ENCODE assay signal across 9 cellular contexts in the genomic region with DNA sequence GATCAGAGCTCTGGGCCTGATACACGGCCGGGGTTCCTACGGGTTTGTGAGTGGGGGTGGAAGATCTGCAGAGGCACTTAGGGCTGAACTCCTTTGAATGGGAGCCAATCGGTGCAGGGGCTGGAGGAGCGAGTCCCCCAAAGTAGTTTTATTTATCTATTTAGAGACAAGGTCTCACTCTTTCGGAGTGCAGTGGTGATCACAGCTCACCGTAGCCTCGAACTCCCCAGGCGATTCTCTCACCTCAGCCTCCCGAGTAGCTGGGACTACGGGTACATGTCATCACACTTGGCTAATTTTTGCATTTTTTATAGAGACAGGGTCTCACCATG. TPM values are rescaled to one million over a fixed set of nuclear protein-coding genes. Genes with fewer than 3 reads are reported as not detected.
DNase-seq lines count a peak whose midpoint lies in the region; ATAC-seq and TF ChIP-seq lines count a peak whose summit lies in the region.
"Had no signal": no experiment of that assay in that cellular context is flagged by ENCODE, and none has a peak within 500 bp of the region (broad histone marks: within the 10 kb centered on the region; RNA-seq: fewer than 3 reads in every experiment).

No MANE protein-coding gene starts in this region.

- no peak overlapping the region for H3K4me3 ChIP-seq in CD8-positive, alpha-beta memory T cell (ENCODE audit: low read length)
- H3K4me3 ChIP-seq in NT2/D1 (ENCODE audit: insufficient read length, low read depth) (no peak overlapping the region), neural progenitor cell (peak overlapping the region; percentile 54)

- H3K79me2 ChIP-seq in neural progenitor cell (ENCODE audit: low read depth) = peaks cover 11% of the 10 kb centered on the region

- no peaks in the 10 kb centered on the region for H3K36me3 Mint-ChIP-seq in CD8-positive, alpha-beta memory T cell
- peaks cover 20% of the 10 kb centered on the region for H3K36me3 Mint-ChIP-seq in dendritic cell treated with granulocyte-macrophage colony-stimulating factor and Interleukin-4, amounts not matched to agents 40 ng/mL and 50 ng/mL, for 4 days (ENCODE audit: low read depth)
- H3K36me3 Mint-ChIP-seq in neural progenitor cell = peaks cover 17% of the 10 kb centered on the region

- peak overlapping the region; percentile 76 to 90 (median 78) for H3K4me3 Mint-ChIP-seq in CD8-positive, alpha-beta memory T cell
- H3K4me3 Mint-ChIP-seq in dendritic cell treated with granulocyte-macrophage colony-stimulating factor and Interleukin-4, amounts not matched to agents 40 ng/mL and 50 ng/mL, for 4 days = peak overlapping the region; percentile 80
- H3K4me3 Mint-ChIP-seq in neural progenitor cell = peak overlapping the region; percentile 97

- POLR2A ChIA-PET in CD8-positive, alpha-beta memory T cell (lab: Charles Lee) = no interaction called here

- peaks cover 8 to 22% of the 10 kb centered on the region in 2 donors for H3K27me3 Mint-ChIP-seq in CD8-positive, alpha-beta memory T cell
- H3K27me3 Mint-ChIP-seq in dendritic cell treated with granulocyte-macrophage colony-stimulating factor and Interleukin-4, amounts not matched to agents 40 ng/mL and 50 ng/mL, for 4 days = peaks cover 43% of the 10 kb centered on the region
- peaks cover 7% of the 10 kb centered on the region for H3K27me3 Mint-ChIP-seq in neural progenitor cell (ENCODE audit: insufficient read depth, low read depth)

- peaks cover 15 to 31% (median 16%) of the 10 kb centered on the region in 3 donors for H3K4me1 Mint-ChIP-seq in CD8-positive, alpha-beta memory T cell
- peaks cover 36% of the 10 kb centered on the region for H3K4me1 Mint-ChIP-seq in dendritic cell treated with granulocyte-macrophage colony-stimulating factor and Interleukin-4, amounts not matched to agents 40 ng/mL and 50 ng/mL, for 4 days (ENCODE audit: low read depth)
- peaks cover 20% of the 10 kb centered on the region for H3K4me1 Mint-ChIP-seq in neural progenitor cell

- H3K27ac Mint-ChIP-seq in CD8-positive, alpha-beta memory T cell = peak overlapping the region in 2 of 8 donors; percentile 60 to 87
- H3K27ac Mint-ChIP-seq in dendritic cell treated with granulocyte-macrophage colony-stimulating factor and Interleukin-4, amounts not matched to agents 40 ng/mL and 50 ng/mL, for 4 days = no peak overlapping the region
- H3K27ac Mint-ChIP-seq in neural progenitor cell = peak overlapping the region; percentile 99

- H3K4me1 ChIP-seq in CD8-positive, alpha-beta memory T cell (ENCODE audit: insufficient read depth, low read length) = peaks cover 26% of the 10 kb centered on the region
- H3K4me1 ChIP-seq in NT2/D1 (ENCODE audit: insufficient read depth, insufficient read length) (peaks cover 10% of the 10 kb centered on the region), neural progenitor cell (peaks cover 4% of the 10 kb centered on the region)

- H3K27me3 ChIP-seq in CD8-positive, alpha-beta memory T cell (ENCODE audit: insufficient read depth, low read length, poor library complexity, severe bottlenecking) = peaks cover 14% of the 10 kb centered on the region
- H3K27me3 ChIP-seq in NT2/D1 (ENCODE audit: insufficient read depth, insufficient read length) = peaks cover 7% of the 10 kb centered on the region
- H3K27me3 ChIP-seq in neural progenitor cell = no peaks in the 10 kb centered on the region

- H3K36me3 ChIP-seq in CD8-positive, alpha-beta memory T cell (ENCODE audit: insufficient read depth, low read length) = no peaks in the 10 kb centered on the region
- H3K36me3 ChIP-seq in NT2/D1 (ENCODE audit: insufficient read depth, insufficient read length, low read length) (peaks cover 24% of the 10 kb centered on the region), neural progenitor cell (peaks cover 6% of the 10 kb centered on the region)
- H3K36me3 ChIP-seq: vagina had no signal

- ATAC-seq in GM21528 (IDR thresholded peaks at IDR 0.05; ENCODE audit: low FRiP score, unreplicated experiment) = no peak

- CTCF ChIA-PET in CD8-positive, alpha-beta memory T cell (lab: Charles Lee) = interaction anchor here (0.6 to 1.1 kb wide), 2 partner anchors 22 to 56 kb away, joined by 3 to 5 read pairs; partner anchors contain the start of gene NCKIPSD

- peaks cover 29% of the 10 kb centered on the region for H4K20me1 ChIP-seq in neural progenitor cell (ENCODE audit: low read depth)

- no peaks in the 10 kb centered on the region for H3K9me3 ChIP-seq in CD8-positive, alpha-beta memory T cell (ENCODE audit: low read length)
- H3K9me3 ChIP-seq in NT2/D1 (ENCODE audit: insufficient read depth, low read length) (no peaks in the 10 kb centered on the region), neural progenitor cell (ENCODE audit: low read depth) (no peaks in the 10 kb centered on the region)
- H3K9me3 ChIP-seq: vagina had no signal

- peaks cover 0 to 1% (median 0%) of the 10 kb centered on the region in 5 donors for H3K9me3 Mint-ChIP-seq in CD8-positive, alpha-beta memory T cell
- H3K9me3 Mint-ChIP-seq in dendritic cell treated with granulocyte-macrophage colony-stimulating factor and Interleukin-4, amounts not matched to agents 40 ng/mL and 50 ng/mL, for 4 days = no peaks in the 10 kb centered on the region
- H3K9me3 Mint-ChIP-seq in neural progenitor cell = peaks cover 3% of the 10 kb centered on the region

- peaks cover 30% of the 10 kb centered on the region for H3F3A ChIP-seq in neural progenitor cell (ENCODE audit: low read depth)

- H2AFZ ChIP-seq in neural progenitor cell (replicated peaks) = no peak overlapping the region

- no peak overlapping the region for H3K27ac ChIP-seq in CD8-positive, alpha-beta memory T cell (ENCODE audit: low read depth, low read length)
- peak overlapping the region; percentile 99 for H3K27ac ChIP-seq in neural progenitor cell
- H3K27ac ChIP-seq: vagina had no signal

- TF ChIP-seq CTCF in neural progenitor cell (IDR thresholded peaks at IDR 0.05) = no peak

- H3K4me2 ChIP-seq in neural progenitor cell = peak overlapping the region; percentile 53

- intact Hi-C loops in dendritic cell treated with granulocyte-macrophage colony-stimulating factor and Interleukin-4, amounts not matched to agents 40 ng/mL and 50 ng/mL, for 4 days (cut with micrococcal nuclease) = no loop called here

- no peak for DNase-seq in CD8-positive, alpha-beta memory T cell
- DNase-seq in NT2/D1 (ENCODE audit: low read depth, low spot score) (no peak), neural progenitor cell (ENCODE audit: low spot score) (no peak), NCI-H226 (no peak), occipital lobe (lab: John Stamatoyannopoulos, UW) (no peak)
- DNase-seq in activated CD4-positive, alpha-beta T cell treated with anti-CD3 and anti-CD28 coated beads, Interleukin-2, amount 50 U/mL, for 4 hours = no peak

- H3K9ac ChIP-seq in NT2/D1 (ENCODE audit: insufficient read length, low read depth) = peak overlapping the region; percentile 22
- no peak overlapping the region for H3K9ac ChIP-seq in neural progenitor cell

RNA-seq across cellular contexts. Expression of gene CELSR3, which starts 1.6 kb away (rescaled TPM):
- total RNA-seq in CD8-positive, alpha-beta memory T cell = 10 to 100 TPM; 19.3 TPM
- polyA plus RNA-seq in CD8-positive, alpha-beta memory T cell = 0.41 TPM
- 9.9 and 22.3 TPM in 2 replicates for total RNA-seq in neural progenitor cell (ENCODE audit: low replicate concordance)
- total RNA-seq in occipital lobe = 34.5 TPM

RNA-seq across cellular contexts. Expression of gene NCKIPSD, which starts 21.4 kb away (rescaled TPM):
- total RNA-seq in CD8-positive, alpha-beta memory T cell = 10 to 100 TPM; 29.2 to 30.2 TPM
- 11.0 TPM for polyA plus RNA-seq in CD8-positive, alpha-beta memory T cell
- 32.8 and 69.1 TPM in 2 replicates for total RNA-seq in neural progenitor cell (ENCODE audit: low replicate concordance)
- 8.4 TPM for total RNA-seq in occipital lobe

RNA-seq across cellular contexts. Expression of gene SLC26A6, which starts 29.0 kb away (rescaled TPM):
- 10 to 100 TPM; 26.4 to 28.6 TPM for total RNA-seq in CD8-positive, alpha-beta memory T cell
- 4.9 TPM for polyA plus RNA-seq in CD8-positive, alpha-beta memory T cell
- total RNA-seq in neural progenitor cell (ENCODE audit: low replicate concordance) = 42.5 and 78.9 TPM in 2 replicates
- total RNA-seq in occipital lobe = 4.5 TPM

RNA-seq across cellular contexts. Expression of gene TMEM89, which starts 42.7 kb away (rescaled TPM):
- not detected for total RNA-seq in CD8-positive, alpha-beta memory T cell
- polyA plus RNA-seq in CD8-positive, alpha-beta memory T cell = not detected
- total RNA-seq in neural progenitor cell (ENCODE audit: low replicate concordance) = not detected in 2 replicates
- not detected for total RNA-seq in occipital lobe
- total RNA-seq: vagina had no signal

RNA-seq across cellular contexts. Expression of gene IP6K2, which starts 52.7 kb away (rescaled TPM):
- 10 to 100 TPM; 43.9 to 47.1 TPM for total RNA-seq in CD8-positive, alpha-beta memory T cell
- 50.5 TPM for polyA plus RNA-seq in CD8-positive, alpha-beta memory T cell
- 130 and 186 TPM in 2 replicates for total RNA-seq in neural progenitor cell (ENCODE audit: low replicate concordance)
- 90.6 TPM for total RNA-seq in occipital lobe
